Comparison of ENCODE assay signal across 15 cellular contexts in genomic region chr2:136253288-136254004, GRCh38.
DNase-seq lines count a peak whose midpoint lies in the region; ATAC-seq, FAIRE-seq and TF ChIP-seq lines count a peak whose summit lies in the region.
"Had no signal": no experiment of that assay in that cellular context is flagged by ENCODE, and none has a peak within 500 bp of the region (broad histone marks: within the 10 kb centered on the region; RNA-seq: fewer than 3 reads in every experiment).

No MANE protein-coding gene starts in this region.

- WGBS in H1 (ENCODE audit: extremely low coverage in 1 of 2, insufficient coverage in 1 of 2, insufficient read length in 1 of 2, insufficient replicate concordance in 2 of 2, low coverage in 1 of 2, low lambda C conversion rate in 2 of 2, missing lambda C conversion rate in 1 of 2), 2 experiments: 89% methylated on average over 4 of the region's 6 CpGs; no CpG with 5 or more reads in 1 of the 2 experiments

- CTCF ChIA-PET in H1 (lab: Charles Lee; ENCODE audit: partially characterized antibody): interaction anchor here (0.6 to 2.7 kb wide), 5 partner anchors 12 to 456 kb away, joined by 3 to 10 read pairs (median 3); no protein-coding TSS in a partner anchor

- H2AFZ ChIP-seq in H1 (ENCODE audit: low read length): no peak overlapping the region
- H2AFZ ChIP-seq: neural progenitor cell had no signal

- POLR2A ChIA-PET in H1 (lab: Charles Lee; ENCODE audit: partially characterized antibody): no interaction called here

- no peaks in the 10 kb centered on the region for H3K9me3 ChIP-seq in H1 (ENCODE audit: insufficient read depth in 2 of 2, low read depth in 1 of 2, low read length in 1 of 2)
- H3K9me3 ChIP-seq: SJSA1 had no signal

- intact Hi-C loops in sciatic nerve (cut with DNase I): no loop called here

- H3K23me2 ChIP-seq in H1 (ENCODE audit: low read depth, low read length): no peaks in the 10 kb centered on the region

- DNase-seq in HL-60 (ENCODE audit: low read depth in 1 of 2, low spot score in 1 of 2) (peak; percentile 87 to 96), H1 (ENCODE audit: low read depth in 1 of 2, low spot score in 2 of 2) (no peak), sciatic nerve (ENCODE audit: low spot score) (no peak), GM20000 (ENCODE audit: low spot score) (no peak), H7 (no peak), T-helper 2 cell (no peak)
- no peak for DNase-seq in activated naive CD4-positive, alpha-beta T cell treated with anti-CD3 and anti-CD28 coated beads, Interleukin-2, amount 50 U/mL, for 72 hours (ENCODE audit: low spot score in 2 of 2)
- DNase-seq: activated CD4-positive, alpha-beta T cell treated with anti-CD3 and anti-CD28 coated beads for 48 hours; activated gamma-delta T cell treated with Interleukin-2 at 50 U/mL for 16 hours; NCI-H345 had no signal

- H3K9me3 Mint-ChIP-seq in activated naive CD4-positive, alpha-beta T cell treated with anti-CD3 and anti-CD28 coated beads, Interleukin-2, amount 50 U/mL, for 72 hours: peaks cover 0 to 16% of the 10 kb centered on the region in 2 donors
- H3K9me3 Mint-ChIP-seq: stimulated activated effector memory CD8-positive, alpha-beta T cell treated with anti-CD3 and anti-CD28 coated beads, Interleukin-12 subunit alpha, Interleukin-12 subunit beta, amount 100 ng/mL, for 72 hours had no signal

- H3K56ac ChIP-seq in H1 (replicated peaks; ENCODE audit: insufficient read length, low read depth, low read length): no peak overlapping the region

- ATAC-seq in GM18873 (IDR thresholded peaks at IDR 0.05; ENCODE audit: low FRiP score, unreplicated experiment) (peak; percentile 31), sciatic nerve (peak; percentile 59)
- ATAC-seq in activated naive CD4-positive, alpha-beta T cell treated with anti-CD3 and anti-CD28 coated beads, Interleukin-2, amount 50 U/mL, for 72 hours: no peak
- ATAC-seq: stimulated activated effector memory CD8-positive, alpha-beta T cell treated with anti-CD3 and anti-CD28 coated beads, Interleukin-12 subunit alpha, Interleukin-12 subunit beta, amount 100 ng/mL, for 72 hours had no signal

- peak overlapping the region; percentile 70 for H3K27ac ChIP-seq in HL-60 (replicated peaks)
- H3K27ac ChIP-seq in H1 (ENCODE audit: low read depth, low read length): no peak overlapping the region
- H3K27ac ChIP-seq: neural progenitor cell, SJSA1 had no signal

- no peak for TF ChIP-seq POLR2A in H1 (IDR thresholded peaks at IDR 0.05; ENCODE audit: control extremely low read depth in 1 of 2, low read depth in 2 of 2, low read length in 2 of 2)

- no peak overlapping the region for H2AK5ac ChIP-seq in H1 (ENCODE audit: low read depth, low read length)

- no peak overlapping the region for H3K23ac ChIP-seq in H1 (ENCODE audit: insufficient read length)

- H3K4me1 ChIP-seq in H1 (replicated peaks in 1 of 4; ENCODE audit: control insufficient read depth in 3 of 4, insufficient read depth in 4 of 4, low read length in 3 of 4): no peaks in the 10 kb centered on the region
- H3K4me1 ChIP-seq: SJSA1 had no signal

- H3K27me3 ChIP-seq in HL-60 (ENCODE audit: insufficient read depth, poor library complexity, severe bottlenecking) (no peaks in the 10 kb centered on the region), H1 (replicated peaks in 1 of 4; ENCODE audit: control insufficient read depth in 3 of 4, extremely low read depth in 1 of 4, insufficient read depth in 3 of 4, low read length in 3 of 4) (no peaks in the 10 kb centered on the region), H7 (ENCODE audit: control insufficient read depth, insufficient read depth, low read length) (no peaks in the 10 kb centered on the region)
- H3K27me3 ChIP-seq: neural progenitor cell, SJSA1 had no signal

- H3K4ac ChIP-seq in H1 (replicated peaks; ENCODE audit: insufficient read length, low read depth, low read length): no peak overlapping the region

- H2BK12ac ChIP-seq in H1 (ENCODE audit: low read depth, low read length): no peak overlapping the region

- no peak for TF ChIP-seq RAD21 in H1 (IDR thresholded peaks at IDR 0.05 in 1 of 2, conservative IDR thresholded peaks at IDR 0.05 in 1 of 2; ENCODE audit: low read depth in 2 of 2, low read length in 2 of 2)

- no peak for FAIRE-seq in H1 (lab: Jason Lieb, UNC)
- FAIRE-seq: islet of Langerhans had no signal

- no peak overlapping the region for H3K4me2 ChIP-seq in H1 (ENCODE audit: insufficient read depth in 1 of 2, low read depth in 2 of 2, low read length in 2 of 2)
- H3K4me2 ChIP-seq: neural progenitor cell had no signal

- H3K79me1 ChIP-seq in H1 (ENCODE audit: low read depth, low read length): no peaks in the 10 kb centered on the region

- no peak overlapping the region for H2BK15ac ChIP-seq in H1 (ENCODE audit: low read length)

- H3K18ac ChIP-seq in H1 (ENCODE audit: extremely low read depth, low read length): no peak overlapping the region

- H3K79me2 ChIP-seq in H1 (ENCODE audit: control insufficient read depth in 1 of 2, insufficient read depth in 2 of 2, low read length in 2 of 2): no peaks in the 10 kb centered on the region

- no peak overlapping the region for H2BK20ac ChIP-seq in H1 (ENCODE audit: low read length)

- no peak for TF ChIP-seq EP300 in H1 (IDR thresholded peaks at IDR 0.05; ENCODE audit: borderline replicate concordance in 1 of 2, low read depth in 2 of 2, low read length in 2 of 2)

- H3K4me3 ChIP-seq in HL-60 (replicated peaks; ENCODE audit: insufficient read depth, low read length) (no peak overlapping the region), H1 (ENCODE audit: extremely low read depth in 1 of 4, insufficient read depth in 2 of 4, low read depth in 3 of 4, low read length in 4 of 4) (no peak overlapping the region), H7 (ENCODE audit: insufficient read depth, low read depth, low read length) (no peak overlapping the region)
- H3K4me3 ChIP-seq: neural progenitor cell, SJSA1 had no signal

- TF ChIP-seq CTCF in HL-60 (IDR thresholded peaks at IDR 0.05; ENCODE audit: insufficient read depth, low read length) (no peak), H1 (IDR thresholded peaks at IDR 0.05; ENCODE audit: control extremely low read depth in 1 of 3, insufficient read depth in 1 of 3, low read depth in 1 of 3, low read length in 3 of 3) (no peak), GM20000 (IDR thresholded peaks at IDR 0.05; ENCODE audit: extremely low read depth, missing control alignments) (no peak)

- H3K36me3 ChIP-seq in H1 (ENCODE audit: control insufficient read depth in 2 of 4, insufficient read depth in 4 of 4, low read length in 3 of 4) (no peaks in the 10 kb centered on the region), H7 (replicated peaks; ENCODE audit: control insufficient read depth, insufficient read depth, low read length) (no peaks in the 10 kb centered on the region)
- H3K36me3 ChIP-seq: neural progenitor cell, SJSA1 had no signal

- no peaks in the 10 kb centered on the region for H3K36me3 Mint-ChIP-seq in activated naive CD4-positive, alpha-beta T cell treated with anti-CD3 and anti-CD28 coated beads, Interleukin-2, amount 50 U/mL, for 72 hours
- H3K36me3 Mint-ChIP-seq: neural progenitor cell; stimulated activated effector memory CD8-positive, alpha-beta T cell treated with anti-CD3 and anti-CD28 coated beads, Interleukin-12 subunit alpha, Interleukin-12 subunit beta, amount 100 ng/mL, for 72 hours had no signal

- no peak overlapping the region for H2BK5ac ChIP-seq in H1 (ENCODE audit: low read depth, low read length)

- H2BK120ac ChIP-seq in H1 (replicated peaks; ENCODE audit: low read depth, low read length): no peak overlapping the region

- no peaks in the 10 kb centered on the region for H4K20me1 ChIP-seq in H1 (replicated peaks in 1 of 2; ENCODE audit: control insufficient read depth in 1 of 2, insufficient read depth in 2 of 2, low read length in 2 of 2)

- no peak overlapping the region for H3K27ac Mint-ChIP-seq in activated naive CD4-positive, alpha-beta T cell treated with anti-CD3 and anti-CD28 coated beads, Interleukin-2, amount 50 U/mL, for 72 hours
- H3K27ac Mint-ChIP-seq: neural progenitor cell; stimulated activated effector memory CD8-positive, alpha-beta T cell treated with anti-CD3 and anti-CD28 coated beads, Interleukin-12 subunit alpha, Interleukin-12 subunit beta, amount 100 ng/mL, for 72 hours had no signal

- H4K91ac ChIP-seq in H1 (replicated peaks; ENCODE audit: insufficient read length, low read length): no peak overlapping the region

- H3K14ac ChIP-seq in H1 (ENCODE audit: insufficient read length): no peak overlapping the region

- no peak overlapping the region for H3K9ac ChIP-seq in H1 (replicated peaks in 1 of 4; ENCODE audit: extremely low read depth in 1 of 4, low read depth in 3 of 4, low read length in 3 of 4)
- H3K9ac ChIP-seq: neural progenitor cell had no signal

- H4K5ac ChIP-seq in H1 (ENCODE audit: insufficient read length, low read depth, low read length): no peak overlapping the region

- 0 out of 2 replicates have a peak overlapping the region, but pooled peaks have one; percentile 16 for H4K8ac ChIP-seq in H1 (ENCODE audit: extremely low read depth, insufficient read depth, low read length)

TF ChIP-seq in H1, 55 proteins besides CTCF, POLR2A, EP300 and RAD21:
- no peak for TF ChIP-seq ATF2 (IDR thresholded peaks at IDR 0.05; ENCODE audit: low read length)
- TF ChIP-seq USF2 (IDR thresholded peaks at IDR 0.05; ENCODE audit: low read length): no peak
- TF ChIP-seq GTF2F1 (IDR thresholded peaks at IDR 0.05; ENCODE audit: borderline replicate concordance, low read depth, low read length): no peak
- TF ChIP-seq SUZ12 (IDR thresholded peaks at IDR 0.05; ENCODE audit: low read length): no peak
- TF ChIP-seq CREB1 (IDR thresholded peaks at IDR 0.05): no peak
- TF ChIP-seq SP2 (IDR thresholded peaks at IDR 0.05; ENCODE audit: low read length): no peak

Comparison
In these comparisons a context has a peak if more than half of its experiments do, and no peak if none do; other contexts are left out.
1. ATAC-seq: peak in GM18873 (single experiment) and sciatic nerve (single experiment); none in activated naive CD4-positive, alpha-beta T cell treated with anti-CD3 and anti-CD28 coated beads, Interleukin-2, amount 50 U/mL, for 72 hours (0 of 2).
2. DNase-seq: peak in HL-60 (2 of 2); none in H1 (0 of 2), sciatic nerve (single experiment), GM20000 (single experiment), H7 (single experiment), T-helper 2 cell (0 of 5) and activated naive CD4-positive, alpha-beta T cell treated with anti-CD3 and anti-CD28 coated beads, Interleukin-2, amount 50 U/mL, for 72 hours (0 of 2).